In the genomic region with DNA sequence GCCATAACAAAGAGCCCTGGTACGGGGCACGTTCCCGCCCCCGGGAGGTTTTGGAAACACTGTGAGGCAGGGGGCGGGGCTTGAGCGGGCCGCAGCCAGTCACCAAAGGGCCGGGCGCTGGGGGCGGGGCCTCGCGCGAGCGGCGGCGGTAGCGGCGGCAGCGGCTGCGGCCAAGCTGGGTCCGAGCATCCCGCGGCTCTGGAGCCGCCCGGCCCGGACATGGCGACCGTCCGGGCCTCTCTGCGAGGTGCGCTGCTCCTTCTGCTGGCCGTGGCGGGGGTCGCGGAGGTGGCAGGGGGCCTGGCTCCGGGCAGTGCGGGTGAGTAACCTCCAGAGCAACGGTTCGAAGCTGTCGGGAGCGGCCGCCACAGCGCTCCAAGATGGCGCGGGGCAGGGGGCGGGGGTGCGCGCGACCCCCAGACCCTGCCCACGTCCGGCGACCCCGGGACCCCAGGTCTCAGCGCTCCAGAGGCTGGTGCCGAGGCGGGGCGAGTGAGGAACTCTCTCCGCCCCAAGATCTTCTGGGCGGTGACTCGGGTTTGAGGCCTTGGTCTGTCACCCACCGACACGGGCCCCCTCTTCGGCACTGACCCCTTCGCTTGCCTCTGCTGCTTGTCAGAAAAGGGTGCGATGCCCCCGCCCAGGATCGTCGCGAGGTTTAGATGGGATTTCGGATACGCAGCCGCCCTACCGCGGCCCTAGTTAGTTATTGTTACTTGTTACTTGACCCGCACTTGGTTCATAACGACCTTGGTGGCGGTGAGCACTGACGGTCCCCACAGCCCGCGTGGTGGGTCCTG, we compare ENCODE assay signal across 8 cellular contexts. TPM values are rescaled to one million over a fixed set of nuclear protein-coding genes. Genes with fewer than 3 reads are reported as not detected.
A peak's percentile ranks its signal among the peaks of the same experiment; 100 is the strongest.
DNase-seq lines count a peak whose midpoint lies in the region; ATAC-seq lines count a peak whose summit lies in the region.

A gene with protein sequence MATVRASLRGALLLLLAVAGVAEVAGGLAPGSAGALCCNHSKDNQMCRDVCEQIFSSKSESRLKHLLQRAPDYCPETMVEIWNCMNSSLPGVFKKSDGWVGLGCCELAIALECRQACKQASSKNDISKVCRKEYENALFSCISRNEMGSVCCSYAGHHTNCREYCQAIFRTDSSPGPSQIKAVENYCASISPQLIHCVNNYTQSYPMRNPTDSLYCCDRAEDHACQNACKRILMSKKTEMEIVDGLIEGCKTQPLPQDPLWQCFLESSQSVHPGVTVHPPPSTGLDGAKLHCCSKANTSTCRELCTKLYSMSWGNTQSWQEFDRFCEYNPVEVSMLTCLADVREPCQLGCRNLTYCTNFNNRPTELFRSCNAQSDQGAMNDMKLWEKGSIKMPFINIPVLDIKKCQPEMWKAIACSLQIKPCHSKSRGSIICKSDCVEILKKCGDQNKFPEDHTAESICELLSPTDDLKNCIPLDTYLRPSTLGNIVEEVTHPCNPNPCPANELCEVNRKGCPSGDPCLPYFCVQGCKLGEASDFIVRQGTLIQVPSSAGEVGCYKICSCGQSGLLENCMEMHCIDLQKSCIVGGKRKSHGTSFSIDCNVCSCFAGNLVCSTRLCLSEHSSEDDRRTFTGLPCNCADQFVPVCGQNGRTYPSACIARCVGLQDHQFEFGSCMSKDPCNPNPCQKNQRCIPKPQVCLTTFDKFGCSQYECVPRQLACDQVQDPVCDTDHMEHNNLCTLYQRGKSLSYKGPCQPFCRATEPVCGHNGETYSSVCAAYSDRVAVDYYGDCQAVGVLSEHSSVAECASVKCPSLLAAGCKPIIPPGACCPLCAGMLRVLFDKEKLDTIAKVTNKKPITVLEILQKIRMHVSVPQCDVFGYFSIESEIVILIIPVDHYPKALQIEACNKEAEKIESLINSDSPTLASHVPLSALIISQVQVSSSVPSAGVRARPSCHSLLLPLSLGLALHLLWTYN (plus strand): TSS at position 134 of the 800 bp plus-strand sequence. CDS start 86 bp downstream, at position 220.

- H3K9me3 Mint-ChIP-seq in dendritic cell treated with granulocyte-macrophage colony-stimulating factor and Interleukin-4, amounts not matched to agents 40 ng/mL and 50 ng/mL, for 4 days: no peaks in the 10 kb centered on the region

- no peaks in the 10 kb centered on the region for H3K36me3 Mint-ChIP-seq in dendritic cell treated with granulocyte-macrophage colony-stimulating factor and Interleukin-4, amounts not matched to agents 40 ng/mL and 50 ng/mL, for 4 days (ENCODE audit: low read depth)

- H3K4me1 Mint-ChIP-seq in dendritic cell treated with granulocyte-macrophage colony-stimulating factor and Interleukin-4, amounts not matched to agents 40 ng/mL and 50 ng/mL, for 4 days (ENCODE audit: low read depth): peaks cover 16% of the 10 kb centered on the region

- peaks cover 5% of the 10 kb centered on the region for H3K27me3 Mint-ChIP-seq in dendritic cell treated with granulocyte-macrophage colony-stimulating factor and Interleukin-4, amounts not matched to agents 40 ng/mL and 50 ng/mL, for 4 days

- H3K27ac Mint-ChIP-seq in dendritic cell treated with granulocyte-macrophage colony-stimulating factor and Interleukin-4, amounts not matched to agents 40 ng/mL and 50 ng/mL, for 4 days: peak within 1 kb of the TSS; percentile 71

- peak within 1 kb of the TSS; percentile 84 for H3K4me3 Mint-ChIP-seq in dendritic cell treated with granulocyte-macrophage colony-stimulating factor and Interleukin-4, amounts not matched to agents 40 ng/mL and 50 ng/mL, for 4 days

- ATAC-seq in GM18519 (IDR thresholded peaks at IDR 0.05; ENCODE audit: low FRiP score, unreplicated experiment): peak; percentile 50
- ATAC-seq in HG03097 (IDR thresholded peaks at IDR 0.05; ENCODE audit: low FRiP score, unreplicated experiment): peak; percentile 64
- ATAC-seq in left lobe of liver: peak; percentile 98

- DNase-seq in 8988T: peak; percentile 83
- DNase-seq in NCI-H226: peak; percentile 63
- peak; percentile 87 for DNase-seq in activated CD4-positive, alpha-beta T cell treated with anti-CD3 and anti-CD28 coated beads, Interleukin-2, amount 50 U/mL, for 1 hour
- DNase-seq in left lobe of liver (ENCODE audit: low spot score): peak; percentile 82
- DNase-seq in stimulated activated CD4-positive, alpha-beta T cell treated with anti-CD3 and anti-CD28 coated beads, Interleukin-1b, Interleukin-23, amount 100 ng/mL, for 48 hours: peak; percentile 89

- intact Hi-C loops in dendritic cell treated with granulocyte-macrophage colony-stimulating factor and Interleukin-4, amounts not matched to agents 40 ng/mL and 50 ng/mL, for 4 days (cut with micrococcal nuclease): loop anchor here (1.0 kb wide), 1 partner anchor 29 kb away; no protein-coding TSS in a partner anchor

RNA-seq across cellular contexts. Expression of the gene that starts here (rescaled TPM):
- 2.0 TPM for total RNA-seq in left lobe of liver

Comparison
In these comparisons a context has a peak if more than half of its experiments do, and no peak if none do; other contexts are left out.
1. Peak in every context shown above with its lines: DNase-seq and ATAC-seq.